Comparison of ENCODE assay signal across 2 cellular contexts in genomic region chr9:137724818-137725240, GRCh38.
TF ChIP-seq lines count a peak whose summit lies in the region.

No MANE protein-coding gene starts in this region.

TF ChIP-seq in IMR-90, 13 proteins besides CTCF, POLR2A, EP300 and RAD21:
- no peak for TF ChIP-seq FOS (IDR thresholded peaks at IDR 0.05; ENCODE audit: low read depth, low read length)
- TF ChIP-seq CHD1 (IDR thresholded peaks at IDR 0.05; ENCODE audit: low read depth, low read length) = no peak
- TF ChIP-seq, protein P1, sequence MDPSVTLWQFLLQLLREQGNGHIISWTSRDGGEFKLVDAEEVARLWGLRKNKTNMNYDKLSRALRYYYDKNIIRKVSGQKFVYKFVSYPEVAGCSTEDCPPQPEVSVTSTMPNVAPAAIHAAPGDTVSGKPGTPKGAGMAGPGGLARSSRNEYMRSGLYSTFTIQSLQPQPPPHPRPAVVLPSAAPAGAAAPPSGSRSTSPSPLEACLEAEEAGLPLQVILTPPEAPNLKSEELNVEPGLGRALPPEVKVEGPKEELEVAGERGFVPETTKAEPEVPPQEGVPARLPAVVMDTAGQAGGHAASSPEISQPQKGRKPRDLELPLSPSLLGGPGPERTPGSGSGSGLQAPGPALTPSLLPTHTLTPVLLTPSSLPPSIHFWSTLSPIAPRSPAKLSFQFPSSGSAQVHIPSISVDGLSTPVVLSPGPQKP (IDR thresholded peaks at IDR 0.05; ENCODE audit: borderline replicate concordance, low read depth, low read length) = no peak
- no peak for TF ChIP-seq RCOR1 (IDR thresholded peaks at IDR 0.05; ENCODE audit: insufficient replicate concordance, low read length)
- no peak for TF ChIP-seq MAZ (IDR thresholded peaks at IDR 0.05; ENCODE audit: borderline replicate concordance, low read depth, low read length)
- TF ChIP-seq MAFK (IDR thresholded peaks at IDR 0.05; ENCODE audit: low read depth, low read length) = no peak
- TF ChIP-seq CEBPB (IDR thresholded peaks at IDR 0.05; ENCODE audit: low read depth, low read length) = no peak
- no peak for TF ChIP-seq RFX5 (IDR thresholded peaks at IDR 0.05; ENCODE audit: low read depth, low read length)
- TF ChIP-seq MXI1 (IDR thresholded peaks at IDR 0.05; ENCODE audit: borderline replicate concordance, low read depth, low read length) = no peak

TF ChIP-seq in H1, 55 proteins besides CTCF, POLR2A, EP300 and RAD21:
- TF ChIP-seq EGR1 (IDR thresholded peaks at IDR 0.05; ENCODE audit: borderline replicate concordance, low read depth, low read length) (peak; percentile 83), NANOG (IDR thresholded peaks at IDR 0.05; ENCODE audit: insufficient read depth, low read depth, low read length, poor library complexity, severe bottlenecking) (no peak), JUN (IDR thresholded peaks at IDR 0.05; ENCODE audit: low read depth, low read length) (no peak), CHD1 (IDR thresholded peaks at IDR 0.05; ENCODE audit: low read depth, low read length) (no peak), FOSL1 (IDR thresholded peaks at IDR 0.05; ENCODE audit: insufficient read depth, low read depth, low read length) (peak; percentile 86; the same call in 1 of the 2 replicates)
- TF ChIP-seq, protein P2, sequence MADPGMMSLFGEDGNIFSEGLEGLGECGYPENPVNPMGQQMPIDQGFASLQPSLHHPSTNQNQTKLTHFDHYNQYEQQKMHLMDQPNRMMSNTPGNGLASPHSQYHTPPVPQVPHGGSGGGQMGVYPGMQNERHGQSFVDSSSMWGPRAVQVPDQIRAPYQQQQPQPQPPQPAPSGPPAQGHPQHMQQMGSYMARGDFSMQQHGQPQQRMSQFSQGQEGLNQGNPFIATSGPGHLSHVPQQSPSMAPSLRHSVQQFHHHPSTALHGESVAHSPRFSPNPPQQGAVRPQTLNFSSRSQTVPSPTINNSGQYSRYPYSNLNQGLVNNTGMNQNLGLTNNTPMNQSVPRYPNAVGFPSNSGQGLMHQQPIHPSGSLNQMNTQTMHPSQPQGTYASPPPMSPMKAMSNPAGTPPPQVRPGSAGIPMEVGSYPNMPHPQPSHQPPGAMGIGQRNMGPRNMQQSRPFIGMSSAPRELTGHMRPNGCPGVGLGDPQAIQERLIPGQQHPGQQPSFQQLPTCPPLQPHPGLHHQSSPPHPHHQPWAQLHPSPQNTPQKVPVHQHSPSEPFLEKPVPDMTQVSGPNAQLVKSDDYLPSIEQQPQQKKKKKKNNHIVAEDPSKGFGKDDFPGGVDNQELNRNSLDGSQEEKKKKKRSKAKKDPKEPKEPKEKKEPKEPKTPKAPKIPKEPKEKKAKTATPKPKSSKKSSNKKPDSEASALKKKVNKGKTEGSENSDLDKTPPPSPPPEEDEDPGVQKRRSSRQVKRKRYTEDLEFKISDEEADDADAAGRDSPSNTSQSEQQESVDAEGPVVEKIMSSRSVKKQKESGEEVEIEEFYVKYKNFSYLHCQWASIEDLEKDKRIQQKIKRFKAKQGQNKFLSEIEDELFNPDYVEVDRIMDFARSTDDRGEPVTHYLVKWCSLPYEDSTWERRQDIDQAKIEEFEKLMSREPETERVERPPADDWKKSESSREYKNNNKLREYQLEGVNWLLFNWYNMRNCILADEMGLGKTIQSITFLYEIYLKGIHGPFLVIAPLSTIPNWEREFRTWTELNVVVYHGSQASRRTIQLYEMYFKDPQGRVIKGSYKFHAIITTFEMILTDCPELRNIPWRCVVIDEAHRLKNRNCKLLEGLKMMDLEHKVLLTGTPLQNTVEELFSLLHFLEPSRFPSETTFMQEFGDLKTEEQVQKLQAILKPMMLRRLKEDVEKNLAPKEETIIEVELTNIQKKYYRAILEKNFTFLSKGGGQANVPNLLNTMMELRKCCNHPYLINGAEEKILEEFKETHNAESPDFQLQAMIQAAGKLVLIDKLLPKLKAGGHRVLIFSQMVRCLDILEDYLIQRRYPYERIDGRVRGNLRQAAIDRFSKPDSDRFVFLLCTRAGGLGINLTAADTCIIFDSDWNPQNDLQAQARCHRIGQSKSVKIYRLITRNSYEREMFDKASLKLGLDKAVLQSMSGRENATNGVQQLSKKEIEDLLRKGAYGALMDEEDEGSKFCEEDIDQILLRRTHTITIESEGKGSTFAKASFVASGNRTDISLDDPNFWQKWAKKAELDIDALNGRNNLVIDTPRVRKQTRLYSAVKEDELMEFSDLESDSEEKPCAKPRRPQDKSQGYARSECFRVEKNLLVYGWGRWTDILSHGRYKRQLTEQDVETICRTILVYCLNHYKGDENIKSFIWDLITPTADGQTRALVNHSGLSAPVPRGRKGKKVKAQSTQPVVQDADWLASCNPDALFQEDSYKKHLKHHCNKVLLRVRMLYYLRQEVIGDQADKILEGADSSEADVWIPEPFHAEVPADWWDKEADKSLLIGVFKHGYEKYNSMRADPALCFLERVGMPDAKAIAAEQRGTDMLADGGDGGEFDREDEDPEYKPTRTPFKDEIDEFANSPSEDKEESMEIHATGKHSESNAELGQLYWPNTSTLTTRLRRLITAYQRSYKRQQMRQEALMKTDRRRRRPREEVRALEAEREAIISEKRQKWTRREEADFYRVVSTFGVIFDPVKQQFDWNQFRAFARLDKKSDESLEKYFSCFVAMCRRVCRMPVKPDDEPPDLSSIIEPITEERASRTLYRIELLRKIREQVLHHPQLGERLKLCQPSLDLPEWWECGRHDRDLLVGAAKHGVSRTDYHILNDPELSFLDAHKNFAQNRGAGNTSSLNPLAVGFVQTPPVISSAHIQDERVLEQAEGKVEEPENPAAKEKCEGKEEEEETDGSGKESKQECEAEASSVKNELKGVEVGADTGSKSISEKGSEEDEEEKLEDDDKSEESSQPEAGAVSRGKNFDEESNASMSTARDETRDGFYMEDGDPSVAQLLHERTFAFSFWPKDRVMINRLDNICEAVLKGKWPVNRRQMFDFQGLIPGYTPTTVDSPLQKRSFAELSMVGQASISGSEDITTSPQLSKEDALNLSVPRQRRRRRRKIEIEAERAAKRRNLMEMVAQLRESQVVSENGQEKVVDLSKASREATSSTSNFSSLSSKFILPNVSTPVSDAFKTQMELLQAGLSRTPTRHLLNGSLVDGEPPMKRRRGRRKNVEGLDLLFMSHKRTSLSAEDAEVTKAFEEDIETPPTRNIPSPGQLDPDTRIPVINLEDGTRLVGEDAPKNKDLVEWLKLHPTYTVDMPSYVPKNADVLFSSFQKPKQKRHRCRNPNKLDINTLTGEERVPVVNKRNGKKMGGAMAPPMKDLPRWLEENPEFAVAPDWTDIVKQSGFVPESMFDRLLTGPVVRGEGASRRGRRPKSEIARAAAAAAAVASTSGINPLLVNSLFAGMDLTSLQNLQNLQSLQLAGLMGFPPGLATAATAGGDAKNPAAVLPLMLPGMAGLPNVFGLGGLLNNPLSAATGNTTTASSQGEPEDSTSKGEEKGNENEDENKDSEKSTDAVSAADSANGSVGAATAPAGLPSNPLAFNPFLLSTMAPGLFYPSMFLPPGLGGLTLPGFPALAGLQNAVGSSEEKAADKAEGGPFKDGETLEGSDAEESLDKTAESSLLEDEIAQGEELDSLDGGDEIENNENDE (IDR thresholded peaks at IDR 0.05; ENCODE audit: insufficient replicate concordance, low read length) = no peak
